In the genomic region with DNA sequence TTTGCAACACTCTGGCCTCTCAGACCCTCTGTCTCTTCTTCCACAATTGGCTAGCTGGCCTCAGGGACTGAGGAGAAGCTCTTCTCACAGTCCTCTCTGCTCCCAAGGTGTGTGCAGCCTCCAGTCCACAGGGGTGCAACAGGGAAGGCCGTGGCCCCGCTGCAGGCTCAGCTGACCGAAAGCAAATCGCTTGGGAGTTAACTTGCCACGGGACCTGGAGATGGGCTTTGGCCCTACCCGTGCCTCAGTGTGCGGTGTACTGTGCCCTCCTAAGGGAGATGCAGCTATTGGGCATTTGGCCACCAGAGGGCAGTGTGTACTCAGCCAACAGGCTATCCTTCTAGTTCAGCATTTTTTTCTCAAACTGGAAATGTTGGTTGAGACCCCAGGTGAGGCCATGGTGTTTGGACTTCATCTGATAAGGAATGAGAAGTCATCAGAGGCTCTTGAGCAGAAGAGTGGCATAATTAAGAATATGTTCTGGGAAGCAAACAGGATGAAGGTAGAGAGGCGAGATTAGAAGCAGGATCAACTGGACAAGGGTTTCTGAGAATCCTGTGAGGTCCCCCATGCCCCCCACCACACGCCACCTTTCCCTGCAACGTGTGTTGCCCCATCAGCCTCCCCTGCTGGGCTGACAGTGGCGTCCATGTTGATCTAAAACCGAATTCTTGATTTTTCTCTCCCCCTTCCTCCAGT, we compare ENCODE assay signal across 7 cellular contexts. TPM values are rescaled to one million over a fixed set of nuclear protein-coding genes. Genes with fewer than 3 reads are reported as not detected.
DNase-seq lines count a peak whose midpoint lies in the region; ATAC-seq and TF ChIP-seq lines count a peak whose summit lies in the region.

No MANE protein-coding gene starts in this region.

- H3K36me3 Mint-ChIP-seq in activated naive CD4-positive, alpha-beta T cell treated with anti-CD3 and anti-CD28 coated beads, Interleukin-2, amount 10 ng/mL, durations not matched to agents 7 days and 5 days = no peaks in the 10 kb centered on the region

- no peaks in the 10 kb centered on the region for H3K9me3 ChIP-seq in uterus

- intact Hi-C loops in Right ventricle myocardium inferior (cut with DNase I) (loop anchor here (1.0 kb wide), 1 partner anchor 187 kb away; no protein-coding TSS in a partner anchor), posterior vena cava (cut with DNase I) (loop anchor here (1.0 to 10.0 kb wide), 3 partner anchors 190 to 298 kb away; no protein-coding TSS in a partner anchor), uterus (cut with DNase I; ENCODE audit: low total_unique reads) (loop anchor here (10.0 kb wide), 1 partner anchor 188 kb away; no protein-coding TSS in a partner anchor)

- no peaks in the 10 kb centered on the region for H3K36me3 ChIP-seq in uterus

- peaks cover 46% of the 10 kb centered on the region for H3K27me3 Mint-ChIP-seq in activated naive CD4-positive, alpha-beta T cell treated with anti-CD3 and anti-CD28 coated beads, Interleukin-2, amount 10 ng/mL, durations not matched to agents 7 days and 5 days

- no peak overlapping the region for H3K27ac ChIP-seq in uterus

- no peaks in the 10 kb centered on the region for H3K4me1 ChIP-seq in uterus

- DNase-seq in MV-4-11 (lab: John Stamatoyannopoulos, UW) (peak; percentile 10), SKM-1 (lab: John Stamatoyannopoulos, UW; ENCODE audit: unreplicated experiment) (peak; percentile 54), Right ventricle myocardium inferior (ENCODE audit: missing footprints) (peak; percentile 81), posterior vena cava (ENCODE audit: low spot score) (peak; percentile 93), uterus (peak; percentile 80 to 81)
- peak; percentile 90 for DNase-seq in activated naive CD4-positive, alpha-beta T cell treated with anti-CD3 and anti-CD28 coated beads, Interleukin-2, amount 10 ng/mL, durations not matched to agents 7 days and 5 days

- CTCF ChIA-PET in activated naive CD4-positive, alpha-beta T cell treated with anti-CD3 and anti-CD28 coated beads, Interleukin-2, amount 10 ng/mL, durations not matched to agents 7 days and 5 days (lab: Charles Lee) = interaction anchor here (0.7 to 5.0 kb wide), 27 partner anchors 9 to 708 kb away, joined by 3 to 73 read pairs (median 4); partner anchors contain the start of genes CDC20 and ELOVL1

- H3K4me1 Mint-ChIP-seq in activated naive CD4-positive, alpha-beta T cell treated with anti-CD3 and anti-CD28 coated beads, Interleukin-2, amount 10 ng/mL, durations not matched to agents 7 days and 5 days = no peaks in the 10 kb centered on the region

- H3K4me3 ChIP-seq in uterus = no peak overlapping the region

- H3K4me3 Mint-ChIP-seq in activated naive CD4-positive, alpha-beta T cell treated with anti-CD3 and anti-CD28 coated beads, Interleukin-2, amount 10 ng/mL, durations not matched to agents 7 days and 5 days = no peak overlapping the region

- TF ChIP-seq CTCF in GM12874 (IDR thresholded peaks at IDR 0.05; ENCODE audit: insufficient read depth, low read depth, low read length) (peak; percentile 90), uterus (IDR thresholded peaks at IDR 0.05) (peak; percentile 84 to 90 (median 88))

- no peaks in the 10 kb centered on the region for H3K27me3 ChIP-seq in uterus

- no peaks in the 10 kb centered on the region for H3K9me3 Mint-ChIP-seq in activated naive CD4-positive, alpha-beta T cell treated with anti-CD3 and anti-CD28 coated beads, Interleukin-2, amount 10 ng/mL, durations not matched to agents 7 days and 5 days

- no peak overlapping the region for H3K27ac Mint-ChIP-seq in activated naive CD4-positive, alpha-beta T cell treated with anti-CD3 and anti-CD28 coated beads, Interleukin-2, amount 10 ng/mL, durations not matched to agents 7 days and 5 days

- ATAC-seq in Right ventricle myocardium inferior = peak; percentile 74

- TF ChIP-seq POLR2A in uterus (IDR thresholded peaks at IDR 0.05) = no peak

RNA-seq across cellular contexts. Expression of gene TMEM125, which starts 42.5 kb away (rescaled TPM):
- not detected for total RNA-seq in Right ventricle myocardium inferior
- under 1 TPM in 1 of 2 donors, not detected in 1; 0.29 TPM for total RNA-seq in posterior vena cava
- total RNA-seq in uterus = 1 to 10 TPM in 1 of 4 donors, under 1 TPM in 1, not detected in 2; 0.55 to 3.6 TPM

RNA-seq across cellular contexts. Expression of gene CFAP57, which starts 55.2 kb away (rescaled TPM):
- total RNA-seq in Right ventricle myocardium inferior = not detected
- total RNA-seq in posterior vena cava = under 1 TPM in 1 of 2 donors, not detected in 1; 0.09 TPM
- 1 to 10 TPM in 3 of 4 donors, under 1 TPM in 1; 0.40 to 5.6 (median 1.8) TPM for total RNA-seq in uterus

RNA-seq across cellular contexts. Expression of gene EBNA1BP2, which starts 55.2 kb away (rescaled TPM):
- 26.8 TPM for total RNA-seq in Right ventricle myocardium inferior
- total RNA-seq in posterior vena cava = 10 to 100 TPM; 27.3 to 42.4 TPM
- total RNA-seq in uterus = 10 to 100 TPM; 15.4 to 42.4 (median 29.6) TPM

RNA-seq across cellular contexts. Expression of gene C1orf210, which starts 58.1 kb away (rescaled TPM):
- not detected for total RNA-seq in Right ventricle myocardium inferior
- not detected for total RNA-seq in posterior vena cava
- total RNA-seq in uterus = under 1 TPM in 1 of 4 donors, not detected in 3; 0.62 TPM

Comparison
In these comparisons a context has a peak if more than half of its experiments do, and no peak if none do; other contexts are left out.
1. DNase-seq: peak in every context shown above with its lines; median percentile 93 in posterior vena cava; 90 in activated naive CD4-positive, alpha-beta T cell treated with anti-CD3 and anti-CD28 coated beads, Interleukin-2, amount 10 ng/mL, durations not matched to agents 7 days and 5 days; 81 in Right ventricle myocardium inferior; 80 in uterus; 54 in SKM-1; 10 in MV-4-11.